In genomic region chr19:11355160-11356073, GRCh38 we compare ENCODE assay signal across 1 cellular context.
TF ChIP-seq lines count a peak whose summit lies in the region.

A gene with protein sequence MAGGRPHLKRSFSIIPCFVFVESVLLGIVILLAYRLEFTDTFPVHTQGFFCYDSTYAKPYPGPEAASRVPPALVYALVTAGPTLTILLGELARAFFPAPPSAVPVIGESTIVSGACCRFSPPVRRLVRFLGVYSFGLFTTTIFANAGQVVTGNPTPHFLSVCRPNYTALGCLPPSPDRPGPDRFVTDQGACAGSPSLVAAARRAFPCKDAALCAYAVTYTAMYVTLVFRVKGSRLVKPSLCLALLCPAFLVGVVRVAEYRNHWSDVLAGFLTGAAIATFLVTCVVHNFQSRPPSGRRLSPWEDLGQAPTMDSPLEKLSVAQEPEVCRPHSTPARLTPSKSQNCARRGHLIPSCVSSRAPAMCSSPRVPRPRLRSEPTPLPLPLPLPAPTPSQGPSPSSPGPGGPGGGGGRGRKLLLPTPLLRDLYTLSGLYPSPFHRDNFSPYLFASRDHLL (plus strand): TSS chr19:11355432. CDS start chr19:11357674, 2,242 bp downstream.

TF ChIP-seq in IMR-90, 13 proteins besides CTCF, POLR2A, EP300 and RAD21 (continued from another document):
- peak; percentile 51; the same call in 1 of the 2 replicates for TF ChIP-seq MAZ (IDR thresholded peaks at IDR 0.05; ENCODE audit: borderline replicate concordance, low read depth, low read length)
- no peak for TF ChIP-seq MXI1 (IDR thresholded peaks at IDR 0.05; ENCODE audit: borderline replicate concordance, low read depth, low read length)
TF ChIP-seq in IMR-90: peak in this region for 1.
